In the genomic region with DNA sequence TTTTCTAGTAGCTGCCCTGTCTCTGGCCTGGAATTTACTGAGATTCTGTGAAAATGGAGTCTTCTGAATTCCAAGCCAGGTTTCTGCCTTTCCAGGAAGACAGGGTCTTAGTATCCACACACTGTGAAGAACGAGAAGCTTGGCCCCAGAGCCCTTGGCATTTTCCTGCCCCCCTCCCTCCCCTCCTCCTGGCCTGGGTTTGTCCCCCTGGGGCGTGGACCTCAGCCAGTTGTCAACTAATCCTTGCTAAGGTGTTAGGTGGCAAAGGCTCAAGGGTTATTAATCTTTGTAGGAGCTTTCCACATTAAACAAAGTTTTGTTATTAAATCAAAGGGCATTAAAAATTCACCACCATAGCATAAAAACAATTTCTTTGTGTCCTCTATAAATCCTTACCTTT, we compare ENCODE assay signal across 1 cellular context.
TF ChIP-seq lines count a peak whose summit lies in the region.

No MANE protein-coding gene starts in this region.

TF ChIP-seq in HCT116, 20 proteins besides CTCF, POLR2A, EP300 and RAD21 (continued from another document):
- TF ChIP-seq, protein P1, sequence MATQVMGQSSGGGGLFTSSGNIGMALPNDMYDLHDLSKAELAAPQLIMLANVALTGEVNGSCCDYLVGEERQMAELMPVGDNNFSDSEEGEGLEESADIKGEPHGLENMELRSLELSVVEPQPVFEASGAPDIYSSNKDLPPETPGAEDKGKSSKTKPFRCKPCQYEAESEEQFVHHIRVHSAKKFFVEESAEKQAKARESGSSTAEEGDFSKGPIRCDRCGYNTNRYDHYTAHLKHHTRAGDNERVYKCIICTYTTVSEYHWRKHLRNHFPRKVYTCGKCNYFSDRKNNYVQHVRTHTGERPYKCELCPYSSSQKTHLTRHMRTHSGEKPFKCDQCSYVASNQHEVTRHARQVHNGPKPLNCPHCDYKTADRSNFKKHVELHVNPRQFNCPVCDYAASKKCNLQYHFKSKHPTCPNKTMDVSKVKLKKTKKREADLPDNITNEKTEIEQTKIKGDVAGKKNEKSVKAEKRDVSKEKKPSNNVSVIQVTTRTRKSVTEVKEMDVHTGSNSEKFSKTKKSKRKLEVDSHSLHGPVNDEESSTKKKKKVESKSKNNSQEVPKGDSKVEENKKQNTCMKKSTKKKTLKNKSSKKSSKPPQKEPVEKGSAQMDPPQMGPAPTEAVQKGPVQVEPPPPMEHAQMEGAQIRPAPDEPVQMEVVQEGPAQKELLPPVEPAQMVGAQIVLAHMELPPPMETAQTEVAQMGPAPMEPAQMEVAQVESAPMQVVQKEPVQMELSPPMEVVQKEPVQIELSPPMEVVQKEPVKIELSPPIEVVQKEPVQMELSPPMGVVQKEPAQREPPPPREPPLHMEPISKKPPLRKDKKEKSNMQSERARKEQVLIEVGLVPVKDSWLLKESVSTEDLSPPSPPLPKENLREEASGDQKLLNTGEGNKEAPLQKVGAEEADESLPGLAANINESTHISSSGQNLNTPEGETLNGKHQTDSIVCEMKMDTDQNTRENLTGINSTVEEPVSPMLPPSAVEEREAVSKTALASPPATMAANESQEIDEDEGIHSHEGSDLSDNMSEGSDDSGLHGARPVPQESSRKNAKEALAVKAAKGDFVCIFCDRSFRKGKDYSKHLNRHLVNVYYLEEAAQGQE (IDR thresholded peaks at IDR 0.05; ENCODE audit: low read depth), result no peak
- TF ChIP-seq CEBPB (IDR thresholded peaks at IDR 0.05; ENCODE audit: low read depth) (no peak), EGR1 (IDR thresholded peaks at IDR 0.05; ENCODE audit: low read depth) (no peak), FOSL1 (IDR thresholded peaks at IDR 0.05; ENCODE audit: low read depth) (no peak), SIN3A (IDR thresholded peaks at IDR 0.05; ENCODE audit: low read depth) (no peak), POLR2AphosphoS5 (IDR thresholded peaks at IDR 0.05; ENCODE audit: low read depth, low read length) (no peak), EZH2 (IDR thresholded peaks at IDR 0.05) (no peak), SRF (IDR thresholded peaks at IDR 0.05; ENCODE audit: low read depth) (no peak), SP1 (IDR thresholded peaks at IDR 0.05; ENCODE audit: low read depth) (no peak), CBX3 (IDR thresholded peaks at IDR 0.05; ENCODE audit: low read depth) (no peak), EZH2phosphoT487 (IDR thresholded peaks at IDR 0.05; ENCODE audit: borderline replicate concordance) (no peak), ZBTB33 (IDR thresholded peaks at IDR 0.05; ENCODE audit: extremely low read depth, insufficient replicate concordance, low read length) (no peak), ZFX (IDR thresholded peaks at IDR 0.05) (no peak), ZNF274 (IDR thresholded peaks at IDR 0.05; ENCODE audit: low read depth, low read length) (no peak), JUND (IDR thresholded peaks at IDR 0.05) (no peak)
